12 cellular contexts compared by ENCODE assay signal in the genomic region with DNA sequence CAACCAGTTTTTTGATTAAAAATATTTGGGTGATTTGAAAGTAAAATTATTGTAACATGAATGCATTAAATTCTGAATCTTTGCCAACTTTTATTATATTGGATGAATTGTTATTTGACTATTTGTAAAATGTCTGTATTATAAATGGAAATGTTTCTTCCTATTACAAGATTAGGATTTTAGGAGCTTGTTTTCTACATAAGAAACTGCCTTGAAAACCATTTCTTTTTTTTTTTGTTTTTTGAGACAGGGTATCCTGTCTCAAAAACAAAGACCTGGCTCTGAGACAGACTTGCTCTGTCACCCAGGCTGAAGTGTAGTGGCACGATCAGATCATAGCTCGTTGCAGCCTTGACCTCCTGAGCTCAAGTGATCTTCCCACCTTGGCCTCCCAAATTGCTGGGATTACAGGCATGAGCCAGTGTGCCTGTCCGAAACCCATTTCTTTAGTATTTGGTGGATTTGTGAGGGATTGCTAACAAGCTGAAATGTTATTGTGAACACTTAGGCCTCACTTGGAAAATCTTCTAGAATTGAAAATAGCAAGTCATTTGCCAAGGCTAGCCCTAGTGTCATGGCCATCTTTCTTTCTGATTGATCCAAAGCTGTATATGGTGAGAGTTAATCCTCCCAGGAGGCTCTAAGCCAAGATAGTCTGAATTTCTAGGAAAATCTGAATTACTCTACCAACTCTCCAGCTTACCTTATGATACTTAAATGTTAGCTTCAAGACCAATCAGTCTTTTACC.
DNase-seq lines count a peak whose midpoint lies in the region; ATAC-seq lines count a peak whose summit lies in the region.
"Had no signal": no experiment of that assay in that cellular context is flagged by ENCODE, and none has a peak within 500 bp of the region (broad histone marks: within the 10 kb centered on the region; RNA-seq: fewer than 3 reads in every experiment).

No MANE protein-coding gene starts in this region.

- peak overlapping the region in 1 of 11 experiments; percentile 22; a peak in 2 of 22 replicates for H3K9ac ChIP-seq in BLaER1 treated with 17β-estradiol and CSF1 and Interleukin-3, amounts not matched to agents 10 nM and 100 nM
- no peak overlapping the region for H3K9ac ChIP-seq in SK-N-MC (ENCODE audit: insufficient read length)
- peak overlapping the region; percentile 37 for H3K9ac ChIP-seq in iPS-15b (ENCODE audit: low read depth, low read length)
- H3K9ac ChIP-seq in rectal smooth muscle tissue (ENCODE audit: low read length), result no peak overlapping the region

- peak overlapping the region in 9 of 11 experiments; percentile 6 to 76 (median 54); a peak in 14 of 22 replicates for H3K27ac ChIP-seq in BLaER1 treated with 17β-estradiol and CSF1 and Interleukin-3, amounts not matched to agents 10 nM and 100 nM
- H3K27ac ChIP-seq in SK-N-MC, result peak overlapping the region; percentile 87
- peak overlapping the region; percentile 75 for H3K27ac ChIP-seq in rectal smooth muscle tissue (ENCODE audit: low read depth, low read length)

- no peak overlapping the region for H3K4me3 ChIP-seq in BLaER1 treated with 17β-estradiol and CSF1 and Interleukin-3, amounts not matched to agents 10 nM and 100 nM
- H3K4me3 ChIP-seq in SK-N-MC (peak overlapping the region; percentile 51), iPS-15b (ENCODE audit: low read depth, low read length) (no peak overlapping the region), rectal smooth muscle tissue (ENCODE audit: low read length) (no peak overlapping the region)
- H3K4me3 ChIP-seq: mucosa of descending colon had no signal

- H3K27me3 ChIP-seq in BLaER1 treated with 17β-estradiol and CSF1 and Interleukin-3, amounts not matched to agents 10 nM and 100 nM, result no peaks in the 10 kb centered on the region
- H3K27me3 ChIP-seq in iPS-15b (ENCODE audit: control insufficient read depth, insufficient read depth, low read length) (no peaks in the 10 kb centered on the region), rectal smooth muscle tissue (ENCODE audit: control insufficient read depth, insufficient read depth, low read length) (no peaks in the 10 kb centered on the region)
- H3K27me3 ChIP-seq: foreskin keratinocyte had no signal

- H4K20me1 ChIP-seq in BLaER1 treated with 17β-estradiol and CSF1 and Interleukin-3, amounts not matched to agents 10 nM and 100 nM, result peaks cover 0 to 24% (median 0%) of the 10 kb centered on the region in 11 experiments; a peak in 4 of 22 replicates

- no peaks in the 10 kb centered on the region for H3K9me3 ChIP-seq in BLaER1 treated with 17β-estradiol and CSF1 and Interleukin-3, amounts not matched to agents 10 nM and 100 nM (replicated peaks in 1 of 11)
- H3K9me3 ChIP-seq in SK-N-MC (ENCODE audit: low read depth, low read length) (no peaks in the 10 kb centered on the region), iPS-15b (ENCODE audit: control insufficient read depth, insufficient read depth, low read length) (no peaks in the 10 kb centered on the region)
- H3K9me3 ChIP-seq: mucosa of descending colon had no signal

- peaks cover 0 to 30% (median 21%) of the 10 kb centered on the region in 11 experiments; a peak in 15 of 22 replicates for H3K36me3 ChIP-seq in BLaER1 treated with 17β-estradiol and CSF1 and Interleukin-3, amounts not matched to agents 10 nM and 100 nM
- H3K36me3 ChIP-seq in SK-N-MC (ENCODE audit: insufficient read depth, low read length), result no peaks in the 10 kb centered on the region
- H3K36me3 ChIP-seq in iPS-15b (ENCODE audit: control insufficient read depth, insufficient read depth, low read length), result no peaks in the 10 kb centered on the region
- no peaks in the 10 kb centered on the region for H3K36me3 ChIP-seq in rectal smooth muscle tissue (ENCODE audit: control insufficient read depth, insufficient read depth, low read length)

- peaks cover 21 to 97% (median 82%) of the 10 kb centered on the region in 10 experiments for H3K4me1 ChIP-seq in BLaER1 treated with 17β-estradiol and CSF1 and Interleukin-3, amounts not matched to agents 10 nM and 100 nM
- H3K4me1 ChIP-seq in iPS-15b (ENCODE audit: control insufficient read depth, insufficient read depth, low read length) (peaks cover 68% of the 10 kb centered on the region), rectal smooth muscle tissue (ENCODE audit: control insufficient read depth, insufficient read depth, low read length) (peaks cover 36% of the 10 kb centered on the region)

- H3K4me2 ChIP-seq in BLaER1 treated with 17β-estradiol and CSF1 and Interleukin-3, amounts not matched to agents 10 nM and 100 nM, result peak overlapping the region in 7 of 11 experiments; percentile 33 to 74 (median 70); a peak in 13 of 22 replicates

- DNase-seq in SK-N-MC (ENCODE audit: low read depth, low spot score) (no peak), NCI-H748 (lab: John Stamatoyannopoulos, UW; ENCODE audit: unreplicated experiment) (no peak)
- DNase-seq in activated CD4-positive, CD25-positive, alpha-beta regulatory T cell treated with anti-CD3 and anti-CD28 coated beads, Interleukin-2, amount 50 U/mL, for 72 hours, result no peak
- DNase-seq: activated T-cell treated with anti-CD3 and anti-CD28 coated beads, Interleukin-2, amount 50 U/mL, for 24 hours; NCI-H1105 treated with DMSO at 0.1 percent for 48 hours had no signal

- no peak for ATAC-seq in GM21390 (IDR thresholded peaks at IDR 0.05; ENCODE audit: unreplicated experiment)
- no peak for ATAC-seq in HG03571 (IDR thresholded peaks at IDR 0.05; ENCODE audit: unreplicated experiment)
